In genomic region chr2:31230751-31231150, GRCh38 we compare ENCODE assay signal across 28 cellular contexts. TPM values are rescaled to one million over a fixed set of nuclear protein-coding genes. Genes with fewer than 3 reads are reported as not detected.
"Had no signal": no experiment of that assay in that cellular context is flagged by ENCODE, and none has a peak within 500 bp of the region (broad histone marks: within the 10 kb centered on the region; RNA-seq: fewer than 3 reads in every experiment).

No MANE protein-coding gene starts in this region.

- H3K9me3 ChIP-seq: neutrophil, pancreas, prostate gland, right atrium auricular region, right lobe of liver, sigmoid colon, stomach, thoracic aorta, thyroid gland, tibial nerve, upper lobe of left lung, vagina had no signal

- H3K36me3 Mint-ChIP-seq: naive thymus-derived CD8-positive, alpha-beta T cell; natural killer cell treated with Interleukin-12 subunit alpha and Interleukin-12 subunit beta and Interleukin-15 and Interleukin-18, amount 100 ng/mL, for 72 hours; stimulated activated effector memory CD8-positive, alpha-beta T cell treated with anti-CD3 and anti-CD28 coated beads, Interleukin-12 subunit alpha, Interleukin-12 subunit beta, amount 100 ng/mL, for 72 hours had no signal

- H3K27ac ChIP-seq: neutrophil, pancreas, prostate gland, right lobe of liver, sigmoid colon, stomach, thoracic aorta, thyroid gland, tibial nerve, upper lobe of left lung, vagina had no signal

- H3K27ac Mint-ChIP-seq: natural killer cell treated with Interleukin-12 subunit alpha and Interleukin-12 subunit beta and Interleukin-15 and Interleukin-18, amount 100 ng/mL, for 72 hours; nephron progenitor cell; stimulated activated effector memory CD8-positive, alpha-beta T cell treated with anti-CD3 and anti-CD28 coated beads, Interleukin-12 subunit alpha, Interleukin-12 subunit beta, amount 100 ng/mL, for 72 hours; stimulated activated naive B cell treated with anti-CD40 and anti-IgM and Interleukin-4, amounts not matched to agents 10 μg/mL and 1 μg/mL and 100 μg/mL, for 72 hours; stimulated activated naive CD8-positive, alpha-beta T cell treated with anti-CD3 and anti-CD28 coated beads, Interleukin-15, Interleukin-2, amounts not matched to agents 100 ng/mL and 50 ng/mL, for 24 hours had no signal

- H3K9me3 Mint-ChIP-seq: naive thymus-derived CD8-positive, alpha-beta T cell; natural killer cell treated with Interleukin-12 subunit alpha and Interleukin-12 subunit beta and Interleukin-15 and Interleukin-18, amount 100 ng/mL, for 72 hours; nephron progenitor cell; neural crest cell; stimulated activated effector memory CD8-positive, alpha-beta T cell treated with anti-CD3 and anti-CD28 coated beads, Interleukin-12 subunit alpha, Interleukin-12 subunit beta, amount 100 ng/mL, for 72 hours; stimulated activated naive B cell treated with anti-CD40 and anti-IgM and Interleukin-4, amounts not matched to agents 10 μg/mL and 1 μg/mL and 100 μg/mL, for 72 hours; stimulated activated naive CD8-positive, alpha-beta T cell treated with anti-CD3 and anti-CD28 coated beads, Interleukin-15, Interleukin-2, amounts not matched to agents 100 ng/mL and 50 ng/mL, for 24 hours had no signal

- H3K4me3 ChIP-seq: pancreas, prostate gland, right atrium auricular region, right lobe of liver, sigmoid colon, stomach, thoracic aorta, thyroid gland, tibial nerve, upper lobe of left lung, vagina had no signal

- H3K27me3 ChIP-seq: right atrium auricular region, right lobe of liver, sigmoid colon, thyroid gland, tibial nerve, upper lobe of left lung, vagina had no signal

- H3K4me3 Mint-ChIP-seq: naive thymus-derived CD8-positive, alpha-beta T cell; natural killer cell treated with Interleukin-12 subunit alpha and Interleukin-12 subunit beta and Interleukin-15 and Interleukin-18, amount 100 ng/mL, for 72 hours; nephron progenitor cell; stimulated activated effector memory CD8-positive, alpha-beta T cell treated with anti-CD3 and anti-CD28 coated beads, Interleukin-12 subunit alpha, Interleukin-12 subunit beta, amount 100 ng/mL, for 72 hours; stimulated activated naive B cell treated with anti-CD40 and anti-IgM and Interleukin-4, amounts not matched to agents 10 μg/mL and 1 μg/mL and 100 μg/mL, for 72 hours; stimulated activated naive CD8-positive, alpha-beta T cell treated with anti-CD3 and anti-CD28 coated beads, Interleukin-15, Interleukin-2, amounts not matched to agents 100 ng/mL and 50 ng/mL, for 24 hours had no signal

- ATAC-seq: naive thymus-derived CD8-positive, alpha-beta T cell; natural killer cell treated with Interleukin-12 subunit alpha and Interleukin-12 subunit beta and Interleukin-15 and Interleukin-18, amount 100 ng/mL, for 72 hours; pancreas; right lobe of liver; stimulated activated effector memory CD8-positive, alpha-beta T cell treated with anti-CD3 and anti-CD28 coated beads, Interleukin-12 subunit alpha, Interleukin-12 subunit beta, amount 100 ng/mL, for 72 hours; stimulated activated naive B cell treated with anti-CD40 and anti-IgM and Interleukin-4, amounts not matched to agents 10 μg/mL and 1 μg/mL and 100 μg/mL, for 72 hours had no signal

- H3K27me3 Mint-ChIP-seq: stimulated activated naive B cell treated with anti-CD40 and anti-IgM and Interleukin-4, amounts not matched to agents 10 μg/mL and 1 μg/mL and 100 μg/mL, for 72 hours had no signal

- H3K4me1 ChIP-seq: pancreas had no signal

- DNase-seq: naive thymus-derived CD8-positive, alpha-beta T cell; nephron progenitor cell; nucleus accumbens; pancreas; retina; right lobe of liver; sigmoid colon; small intestine; stimulated activated CD4-positive, alpha-beta T cell treated with anti-CD3 and anti-CD28 coated beads, Interleukin-15, amount 100 ng/mL, for 24 hours; stimulated activated CD4-positive, alpha-beta T cell treated with anti-CD3 and anti-CD28 coated beads, Interleukin-2, amount 100 ng/mL, for 24 hours; stimulated activated CD4-positive, alpha-beta T cell treated with anti-CD3 and anti-CD28 coated beads, Interleukin-2, amount 100 ng/mL, for 48 hours; stimulated activated CD4-positive, alpha-beta T cell treated with anti-CD3 and anti-CD28 coated beads, Interleukin-4, amount 100 ng/mL, for 24 hours; stimulated activated naive B cell treated with anti-CD40 and anti-IgM and Interleukin-4, amounts not matched to agents 10 μg/mL and 1 μg/mL and 100 μg/mL, for 72 hours; stimulated activated naive CD4-positive, alpha-beta T cell treated with Interleukin-2 at 50 U/mL for 16 hours; stomach; thyroid gland; upper lobe of left lung had no signal

- H3K36me3 ChIP-seq: neutrophil, pancreas, prostate gland, right atrium auricular region, right lobe of liver, sigmoid colon, stomach, thoracic aorta, thyroid gland, tibial nerve, upper lobe of left lung, vagina had no signal

RNA-seq across cellular contexts. Expression of gene CAPN14, which starts 13.4 kb away (rescaled TPM):
- total RNA-seq: skeletal muscle tissue, tibial nerve had no signal
